15 cellular contexts compared by ENCODE assay signal in genomic region chr17:77916284-77916683, GRCh38. TPM values are rescaled to one million over a fixed set of nuclear protein-coding genes. Genes with fewer than 3 reads are reported as not detected.
DNase-seq lines count a peak whose midpoint lies in the region; ATAC-seq, FAIRE-seq and TF ChIP-seq lines count a peak whose summit lies in the region.
"Had no signal": no experiment of that assay in that cellular context is flagged by ENCODE, and none has a peak within 500 bp of the region (broad histone marks: within the 10 kb centered on the region; RNA-seq: fewer than 3 reads in every experiment).

No MANE protein-coding gene starts in this region.

- H3K27me3 ChIP-seq in BLaER1, result peaks cover 46% of the 10 kb centered on the region
- no peaks in the 10 kb centered on the region for H3K27me3 ChIP-seq in neural progenitor cell

- TF ChIP-seq CTCF in A549 (IDR thresholded peaks at IDR 0.05) (no peak), glutamatergic neuron (IDR thresholded peaks at IDR 0.05; ENCODE audit: partially characterized antibody, unreplicated experiment) (no peak), neural progenitor cell (IDR thresholded peaks at IDR 0.05) (no peak)

- no peak for TF ChIP-seq POLR2A in A549 (IDR thresholded peaks at IDR 0.05; ENCODE audit: low read length)

- H3K4me1 ChIP-seq in A549, result peaks cover 8% of the 10 kb centered on the region; the same call in 1 of the 3 replicates
- peaks cover 18% of the 10 kb centered on the region for H3K4me1 ChIP-seq in BLaER1
- H3K4me1 ChIP-seq in neural progenitor cell, result peaks cover 9% of the 10 kb centered on the region

- H3K27me3 Mint-ChIP-seq in glutamatergic neuron (ENCODE audit: unreplicated experiment) (peaks cover 11% of the 10 kb centered on the region), neural progenitor cell (ENCODE audit: insufficient read depth, low read depth) (peaks cover 6% of the 10 kb centered on the region)

- H3K9me3 Mint-ChIP-seq in glutamatergic neuron (ENCODE audit: unreplicated experiment), result peaks cover 4% of the 10 kb centered on the region
- peaks cover 27% of the 10 kb centered on the region for H3K9me3 Mint-ChIP-seq in neural progenitor cell

- no peaks in the 10 kb centered on the region for H4K20me1 ChIP-seq in BLaER1
- H4K20me1 ChIP-seq in neural progenitor cell (ENCODE audit: low read depth), result no peaks in the 10 kb centered on the region

- ATAC-seq in A549, result no peak
- ATAC-seq in GM21390 (IDR thresholded peaks at IDR 0.05; ENCODE audit: unreplicated experiment), result no peak
- ATAC-seq in HG03280 (IDR thresholded peaks at IDR 0.05; ENCODE audit: unreplicated experiment), result no peak
- ATAC-seq in GM21381 (IDR thresholded peaks at IDR 0.05; ENCODE audit: unreplicated experiment), result no peak
- ATAC-seq in HG03442 (IDR thresholded peaks at IDR 0.05; ENCODE audit: unreplicated experiment), result no peak
- ATAC-seq: HCT116, K562 had no signal

- H3K9me3 ChIP-seq in A549, result 0 out of 3 replicates have a peak, but pooled peaks cover under 1% of the 10 kb centered on the region
- peaks cover 3% of the 10 kb centered on the region for H3K9me3 ChIP-seq in BLaER1
- H3K9me3 ChIP-seq in neural progenitor cell (ENCODE audit: low read depth), result no peaks in the 10 kb centered on the region

- no peak for FAIRE-seq in A549 (lab: Jason Lieb, UNC)
- FAIRE-seq: K562 had no signal

- H3K4me2 ChIP-seq in A549 (peak overlapping the region; percentile 55; the same call in 2 of the 3 replicates), BLaER1 (peak overlapping the region; percentile 67), neural progenitor cell (no peak overlapping the region)

- no peak for TF ChIP-seq RAD21 in A549 (conservative IDR thresholded peaks at IDR 0.05 in 1 of 2, IDR thresholded peaks at IDR 0.05 in 1 of 2)

- H3K27ac Mint-ChIP-seq in glutamatergic neuron (ENCODE audit: unreplicated experiment) (peak overlapping the region; percentile 80), neural progenitor cell (no peak overlapping the region)

- peaks cover under 1% of the 10 kb centered on the region for H3K36me3 Mint-ChIP-seq in glutamatergic neuron (ENCODE audit: unreplicated experiment)
- no peaks in the 10 kb centered on the region for H3K36me3 Mint-ChIP-seq in neural progenitor cell

- H3K4me3 Mint-ChIP-seq in glutamatergic neuron (ENCODE audit: unreplicated experiment), result peak overlapping the region; percentile 77
- no peak overlapping the region for H3K4me3 Mint-ChIP-seq in neural progenitor cell

- H3K4me1 Mint-ChIP-seq in glutamatergic neuron (ENCODE audit: low read depth, unreplicated experiment), result peaks cover 33% of the 10 kb centered on the region
- H3K4me1 Mint-ChIP-seq in neural progenitor cell, result peaks cover 15% of the 10 kb centered on the region

- no peak for DNase-seq in A549 (ENCODE audit: low read depth in 1 of 2, low spot score in 1 of 2)
- DNase-seq in glutamatergic neuron, result peak; percentile 63
- DNase-seq in neural progenitor cell (ENCODE audit: low spot score), result peak; percentile 1
- DNase-seq: GM23248, NCI-H1105, NCI-H2081, NCI-H446 treated with DMSO at 0.1 percent for 48 hours, Right ventricle myocardium superior had no signal

- H3K36me3 ChIP-seq in BLaER1, result no peaks in the 10 kb centered on the region
- H3K36me3 ChIP-seq in neural progenitor cell, result no peaks in the 10 kb centered on the region

- no peak for TF ChIP-seq EP300 in A549 (IDR thresholded peaks at IDR 0.05)

- H3K27ac ChIP-seq in A549 (no peak overlapping the region), BLaER1 (no peak overlapping the region), neural progenitor cell (no peak overlapping the region)
- H3K27ac ChIP-seq: GM23248 had no signal

- no peak overlapping the region for H3K4me3 ChIP-seq in A549
- no peak overlapping the region for H3K4me3 ChIP-seq in BLaER1
- no peak overlapping the region for H3K4me3 ChIP-seq in neural progenitor cell
- H3K4me3 ChIP-seq: GM23248, K562 had no signal

- CTCF ChIA-PET in A549 (lab: Yijun Ruan, JAX), result interaction anchor here (0.6 to 2.6 kb wide), 10 partner anchors 10 to 374 kb away, joined by 3 to 10 read pairs (median 4); no protein-coding TSS in a partner anchor

- no peaks in the 10 kb centered on the region for H3K79me2 ChIP-seq in neural progenitor cell (ENCODE audit: low read depth)

- H3F3A ChIP-seq in neural progenitor cell (ENCODE audit: low read depth), result peaks cover 20% of the 10 kb centered on the region

- POLR2A ChIA-PET in A549 (lab: Yijun Ruan, JAX), result interaction anchor here (4.1 kb wide), 1 partner anchor 42 kb away, joined by 32 read pairs; the partner anchor contains the start of gene TNRC6C

- WGBS in A549 (ENCODE audit: missing lambda C conversion rate), result 33% methylated on average over 8 of the region's 8 CpGs

- no peak overlapping the region for H3K9ac ChIP-seq in BLaER1
- H3K9ac ChIP-seq in neural progenitor cell, result no peak overlapping the region
- H3K9ac ChIP-seq: GM23248 had no signal

- no peak overlapping the region for H2AFZ ChIP-seq in neural progenitor cell (replicated peaks)
- H2AFZ ChIP-seq: GM23248 had no signal

TF ChIP-seq in A549, 52 proteins besides CTCF, POLR2A, EP300 and RAD21:
- TF ChIP-seq FOXS1 (CRISPR knock-in tag; IDR thresholded peaks at IDR 0.05) (no peak), KDM1A (IDR thresholded peaks at IDR 0.05; ENCODE audit: low read depth) (no peak), HEYL (CRISPR knock-in tag; IDR thresholded peaks at IDR 0.05) (no peak)

RNA-seq across cellular contexts. Expression of gene TNRC6C, which starts 42.2 kb away (rescaled TPM):
- polyA plus RNA-seq in A549 (2011; rRNA removed), result 1.3 and 3.4 TPM in 2 replicates
- polyA plus RNA-seq in A549 (2012; cell fraction: cytosol; rRNA removed), result 0.62 and 0.69 TPM in 2 replicates
- 1.5 and 2.2 TPM in 2 replicates for polyA plus RNA-seq in A549 (2012; cell fraction: nucleus; rRNA removed)
- 1.7 to 2.4 TPM (median 1.9 TPM) in 3 replicates for polyA plus RNA-seq in A549 (2017; fragmentation: RNase III; extraction: RNeasy Plus Mini Kit Qiagen cat#74134 plus additional on column Dnase treatment)
- polyA minus RNA-seq in A549 (2011; rRNA and poly(A)+ RNA removed), result 14.7 and 16.0 TPM in 2 replicates
- 64.7 TPM for total RNA-seq in glutamatergic neuron (ENCODE audit: unreplicated experiment)
- total RNA-seq in neural progenitor cell (ENCODE audit: low replicate concordance), result 11.4 and 14.9 TPM in 2 replicates

Comparison
In these comparisons a context has a peak if more than half of its experiments do, and no peak if none do; other contexts are left out.
1. DNase-seq: peak in glutamatergic neuron (single experiment) and neural progenitor cell (single experiment); none in A549 (0 of 2).